In genomic region chr22:38881997-38882396, GRCh38 we compare ENCODE assay signal across 1 cellular context.
TF ChIP-seq lines count a peak whose summit lies in the region.

No MANE protein-coding gene starts in this region.

TF ChIP-seq in WTC11, 78 proteins besides CTCF, POLR2A, EP300 and RAD21 (continued from another document):
- TF ChIP-seq PREB (CRISPR knock-in tag; IDR thresholded peaks at IDR 0.05; ENCODE audit: borderline replicate concordance), result no peak
